18 cellular contexts compared by ENCODE assay signal in genomic region chr3:140809326-140809725, GRCh38.
DNase-seq lines count a peak whose midpoint lies in the region; ATAC-seq and TF ChIP-seq lines count a peak whose summit lies in the region.
"Had no signal": no experiment of that assay in that cellular context is flagged by ENCODE, and none has a peak within 500 bp of the region (broad histone marks: within the 10 kb centered on the region; RNA-seq: fewer than 3 reads in every experiment).

No MANE protein-coding gene starts in this region.

- H3K9me3 ChIP-seq in subcutaneous abdominal adipose tissue (ENCODE audit: control insufficient read depth in 5 of 5, low read length in 5 of 5) (peaks cover 0 to 9% (median 0%) of the 10 kb centered on the region in 5 donors), tibial artery (no peaks in the 10 kb centered on the region)

- intact Hi-C loops in activated B cell treated with CpG ODN at 0.5 μM for 24 hours (cut with micrococcal nuclease): no loop called here
- intact Hi-C loops in natural killer cell (cut with micrococcal nuclease): no loop called here
- intact Hi-C loops in tibial artery (cut with DNase I; ENCODE audit: low total_unique reads): no loop called here

- H3K27me3 Mint-ChIP-seq in activated B cell treated with CpG ODN at 0.5 μM for 24 hours: peaks cover 8% of the 10 kb centered on the region
- peaks cover 0 to 4% of the 10 kb centered on the region in 2 donors for H3K27me3 Mint-ChIP-seq in natural killer cell (ENCODE audit: low read depth in 2 of 2)
- peaks cover 3 to 22% of the 10 kb centered on the region in 2 donors for H3K27me3 Mint-ChIP-seq in stimulated activated naive B cell treated with anti-CD40 and anti-IgM and Interleukin-4, amounts not matched to agents 10 μg/mL and 1 μg/mL and 100 μg/mL, for 72 hours

- no peak overlapping the region for H3K9ac ChIP-seq in subcutaneous abdominal adipose tissue (ENCODE audit: low read length in 5 of 5)
- H3K9ac ChIP-seq: KMS-11 had no signal

- peak; percentile 37 for ATAC-seq in activated B cell treated with CpG ODN at 0.5 μM for 24 hours (ENCODE audit: low read depth)
- no peak for ATAC-seq in natural killer cell
- no peak for ATAC-seq in stimulated activated naive B cell treated with anti-CD40 and anti-IgM and Interleukin-4, amounts not matched to agents 10 μg/mL and 1 μg/mL and 100 μg/mL, for 72 hours (replicated peaks)
- ATAC-seq: HepG2 had no signal

- peaks cover 15% of the 10 kb centered on the region for H3K4me1 Mint-ChIP-seq in activated B cell treated with CpG ODN at 0.5 μM for 24 hours
- no peaks in the 10 kb centered on the region for H3K4me1 Mint-ChIP-seq in natural killer cell
- H3K4me1 Mint-ChIP-seq in stimulated activated naive B cell treated with anti-CD40 and anti-IgM and Interleukin-4, amounts not matched to agents 10 μg/mL and 1 μg/mL and 100 μg/mL, for 72 hours: peaks cover 6 to 8% of the 10 kb centered on the region in 2 donors

- H3K4me1 ChIP-seq in subcutaneous abdominal adipose tissue (ENCODE audit: control insufficient read depth in 5 of 5, insufficient read depth in 5 of 5, low read length in 5 of 5) (peaks cover 0 to 16% (median 13%) of the 10 kb centered on the region in 5 donors), tibial artery (no peaks in the 10 kb centered on the region)

- no peak overlapping the region for H3K27ac Mint-ChIP-seq in activated B cell treated with CpG ODN at 0.5 μM for 24 hours
- H3K27ac Mint-ChIP-seq in natural killer cell: no peak overlapping the region
- no peak overlapping the region for H3K27ac Mint-ChIP-seq in stimulated activated naive B cell treated with anti-CD40 and anti-IgM and Interleukin-4, amounts not matched to agents 10 μg/mL and 1 μg/mL and 100 μg/mL, for 72 hours
- H3K27ac Mint-ChIP-seq: HFFc6 had no signal

- H3K4me3 Mint-ChIP-seq in activated B cell treated with CpG ODN at 0.5 μM for 24 hours: no peak overlapping the region
- no peak overlapping the region for H3K4me3 Mint-ChIP-seq in natural killer cell
- H3K4me3 Mint-ChIP-seq in stimulated activated naive B cell treated with anti-CD40 and anti-IgM and Interleukin-4, amounts not matched to agents 10 μg/mL and 1 μg/mL and 100 μg/mL, for 72 hours: no peak overlapping the region
- H3K4me3 Mint-ChIP-seq: HFFc6 had no signal

- H3K27ac ChIP-seq in subcutaneous abdominal adipose tissue (ENCODE audit: low read depth, low read length) (no peak overlapping the region), tibial artery (no peak overlapping the region)
- H3K27ac ChIP-seq: 22Rv1, C4-2B, KMS-11 had no signal

- peaks cover 24% of the 10 kb centered on the region for H3K9me3 Mint-ChIP-seq in activated B cell treated with CpG ODN at 0.5 μM for 24 hours
- H3K9me3 Mint-ChIP-seq in natural killer cell: peaks cover 2 to 4% of the 10 kb centered on the region in 2 donors
- peaks cover 3 to 4% of the 10 kb centered on the region in 2 donors for H3K9me3 Mint-ChIP-seq in stimulated activated naive B cell treated with anti-CD40 and anti-IgM and Interleukin-4, amounts not matched to agents 10 μg/mL and 1 μg/mL and 100 μg/mL, for 72 hours

- DNase-seq in NCI-H1436 (lab: John Stamatoyannopoulos, UW) (peak; percentile 18), NCI-H1436 treated with DMSO at 0.1 percent for 48 hours (lab: John Stamatoyannopoulos, UW) (no peak), NAMALWA (ENCODE audit: low spot score) (peak; percentile 51), activated B cell treated with CpG ODN at 0.5 μM for 24 hours (no peak), natural killer cell (no peak), tibial artery (no peak)
- no peak for DNase-seq in stimulated activated naive B cell treated with anti-CD40 and anti-IgM and Interleukin-4, amounts not matched to agents 10 μg/mL and 1 μg/mL and 100 μg/mL, for 72 hours
- DNase-seq: GF-D8, HFFc6, NCI-H146, NCI-H446 treated with DMSO at 0.1 percent for 48 hours, OCI-M1, RPMI8226 had no signal

- CTCF ChIA-PET in activated B cell treated with CpG ODN at 0.5 μM for 24 hours (lab: Charles Lee): no interaction called here

- H3K4me3 ChIP-seq in subcutaneous abdominal adipose tissue (ENCODE audit: low read depth in 1 of 5, low read length in 5 of 5) (peak overlapping the region in 3 of 5 donors; percentile 8 to 45 (median 13)), tibial artery (no peak overlapping the region)

- TF ChIP-seq CTCF in activated B cell treated with CpG ODN at 0.5 μM for 24 hours (IDR thresholded peaks at IDR 0.05) (no peak), natural killer cell (IDR thresholded peaks at IDR 0.05) (no peak), tibial artery (IDR thresholded peaks at IDR 0.05) (no peak)

- H3K36me3 Mint-ChIP-seq in activated B cell treated with CpG ODN at 0.5 μM for 24 hours (ENCODE audit: low read depth): no peaks in the 10 kb centered on the region
- H3K36me3 Mint-ChIP-seq in natural killer cell: no peaks in the 10 kb centered on the region
- no peaks in the 10 kb centered on the region for H3K36me3 Mint-ChIP-seq in stimulated activated naive B cell treated with anti-CD40 and anti-IgM and Interleukin-4, amounts not matched to agents 10 μg/mL and 1 μg/mL and 100 μg/mL, for 72 hours

- H3K27me3 ChIP-seq in subcutaneous abdominal adipose tissue (ENCODE audit: control insufficient read depth in 5 of 5, insufficient read depth in 4 of 5, low read length in 5 of 5) (no peaks in the 10 kb centered on the region), tibial artery (no peaks in the 10 kb centered on the region)

- POLR2A ChIA-PET in activated B cell treated with CpG ODN at 0.5 μM for 24 hours (lab: Charles Lee): no interaction called here

- H3K36me3 ChIP-seq in subcutaneous abdominal adipose tissue (ENCODE audit: control insufficient read depth in 5 of 5, insufficient read depth in 5 of 5, low read length in 5 of 5) (no peaks in the 10 kb centered on the region), tibial artery (no peaks in the 10 kb centered on the region)

Comparison
In these comparisons a context has a peak if more than half of its experiments do, and no peak if none do; other contexts are left out.
1. DNase-seq: peak in NCI-H1436 (single experiment) and NAMALWA (single experiment); none in NCI-H1436 treated with DMSO at 0.1 percent for 48 hours (single experiment), activated B cell treated with CpG ODN at 0.5 μM for 24 hours (single experiment), natural killer cell (single experiment), stimulated activated naive B cell treated with anti-CD40 and anti-IgM and Interleukin-4, amounts not matched to agents 10 μg/mL and 1 μg/mL and 100 μg/mL, for 72 hours (single experiment) and tibial artery (0 of 2).
2. H3K4me3 ChIP-seq: peak in subcutaneous abdominal adipose tissue (3 of 5); none in tibial artery (0 of 2).